1 cellular context compared by ENCODE assay signal in the genomic region with DNA sequence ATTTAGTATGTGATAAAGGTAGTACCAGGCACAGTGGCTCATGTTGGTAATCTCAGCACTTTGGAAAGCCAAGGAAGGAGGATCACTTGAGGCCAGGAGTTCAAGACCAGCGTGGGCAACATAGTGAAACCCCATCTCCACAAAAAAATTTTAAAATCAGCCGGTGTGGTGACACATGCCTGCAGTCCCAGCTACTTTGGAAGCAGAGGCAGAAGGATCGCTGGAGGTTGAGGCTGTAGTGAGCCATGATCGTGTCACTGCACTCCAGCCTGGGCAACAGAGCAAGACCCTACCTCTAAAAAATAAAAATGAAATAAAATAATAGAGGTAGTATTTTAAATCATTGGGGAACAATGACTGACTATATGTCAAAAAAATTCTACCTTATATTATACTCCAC.
TF ChIP-seq lines count a peak whose summit lies in the region.

No MANE protein-coding gene starts in this region.

TF ChIP-seq in K562, 482 proteins besides CTCF, POLR2A, EP300 and RAD21 (continued from another document):
- TF ChIP-seq NR3C1 (CRISPR knock-in tag; IDR thresholded peaks at IDR 0.05) (no peak), NR2C1 (IDR thresholded peaks at IDR 0.05) (no peak), NR2C1 (tag; IDR thresholded peaks at IDR 0.05) (no peak), RBM25 (IDR thresholded peaks at IDR 0.05; ENCODE audit: low read depth, low read length, severe bottlenecking) (peak; percentile 41)
